In genomic region chr9:113176748-113177147, GRCh38 we compare ENCODE assay signal across 34 cellular contexts.
"Had no signal": no experiment of that assay in that cellular context is flagged by ENCODE, and none has a peak within 500 bp of the region (broad histone marks: within the 10 kb centered on the region; RNA-seq: fewer than 3 reads in every experiment).

No MANE protein-coding gene starts in this region.

- H3K4me3 ChIP-seq: body of pancreas, breast epithelium, PC-9 had no signal

- H3K4me1 ChIP-seq: body of pancreas, breast epithelium had no signal

- H3K27ac ChIP-seq: body of pancreas, breast epithelium, KMS-11, PC-9, RWPE1, VCaP had no signal

- H3K4me1 Mint-ChIP-seq: activated B cell treated with CpG ODN at 0.5 μM for 24 hours; activated CD4-positive, alpha-beta memory T cell treated with anti-CD3 and anti-CD28 coated beads, Interleukin-2, amount 10 ng/mL, durations not matched to agents 7 days and 5 days; activated CD8-positive, alpha-beta memory T cell treated with anti-CD3 and anti-CD28 coated beads, Interleukin-2, amount 10 ng/mL, durations not matched to agents 7 days and 5 days; activated naive CD4-positive, alpha-beta T cell treated with anti-CD3 and anti-CD28 coated beads, Interleukin-2, amount 50 U/mL, for 24 hours; activated T-helper 17 cell treated with anti-CD3 and anti-CD28 coated beads, Interleukin-2, amount 50 U/mL, for 72 hours; T-cell had no signal

- H3K9me3 Mint-ChIP-seq: activated naive CD8-positive, alpha-beta T cell treated with anti-CD3 and anti-CD28 coated beads, Interleukin-2, amount 10 ng/mL, durations not matched to agents 7 days and 5 days had no signal

- H3K27ac Mint-ChIP-seq: activated B cell treated with CpG ODN at 0.5 μM for 24 hours; activated CD4-positive, alpha-beta memory T cell treated with anti-CD3 and anti-CD28 coated beads, Interleukin-2, amount 10 ng/mL, durations not matched to agents 7 days and 5 days; activated CD8-positive, alpha-beta memory T cell treated with anti-CD3 and anti-CD28 coated beads, Interleukin-2, amount 10 ng/mL, durations not matched to agents 7 days and 5 days; activated naive CD4-positive, alpha-beta T cell treated with anti-CD3 and anti-CD28 coated beads, Interleukin-2, amount 50 U/mL, for 24 hours; activated naive CD8-positive, alpha-beta T cell treated with anti-CD3 and anti-CD28 coated beads, Interleukin-2, amount 10 ng/mL, durations not matched to agents 7 days and 5 days; activated T-cell treated with anti-CD3 and anti-CD28 coated beads, Interleukin-2, amount 50 U/mL, for 72 hours; activated T-helper 17 cell treated with anti-CD3 and anti-CD28 coated beads, Interleukin-2, amount 50 U/mL, for 72 hours; T-cell had no signal

- ATAC-seq: activated CD8-positive, alpha-beta memory T cell treated with anti-CD3 and anti-CD28 coated beads, Interleukin-2, amount 10 ng/mL, durations not matched to agents 7 days and 5 days; activated T-cell treated with anti-CD3 and anti-CD28 coated beads, Interleukin-2, amount 50 U/mL, for 72 hours; activated T-helper 17 cell treated with anti-CD3 and anti-CD28 coated beads, Interleukin-2, amount 50 U/mL, for 72 hours; body of pancreas; Right ventricle myocardium inferior; SK-N-SH treated with all-trans-retinoic acid at 6 μM for 48 hours; T-cell had no signal

- H3K27me3 Mint-ChIP-seq: activated B cell treated with CpG ODN at 0.5 μM for 24 hours; activated CD4-positive, alpha-beta memory T cell treated with anti-CD3 and anti-CD28 coated beads, Interleukin-2, amount 10 ng/mL, durations not matched to agents 7 days and 5 days; activated CD8-positive, alpha-beta memory T cell treated with anti-CD3 and anti-CD28 coated beads, Interleukin-2, amount 10 ng/mL, durations not matched to agents 7 days and 5 days; activated naive CD4-positive, alpha-beta T cell treated with anti-CD3 and anti-CD28 coated beads, Interleukin-2, amount 50 U/mL, for 24 hours; activated naive CD8-positive, alpha-beta T cell treated with anti-CD3 and anti-CD28 coated beads, Interleukin-2, amount 10 ng/mL, durations not matched to agents 7 days and 5 days; activated T-helper 17 cell treated with anti-CD3 and anti-CD28 coated beads, Interleukin-2, amount 50 U/mL, for 72 hours; T-cell had no signal

- DNase-seq: activated B cell treated with CpG ODN at 0.5 μM for 24 hours; activated CD4-positive, alpha-beta memory T cell treated with anti-CD3 and anti-CD28 coated beads, Interleukin-2, amount 10 ng/mL, durations not matched to agents 7 days and 5 days; activated CD4-positive, alpha-beta T cell treated with anti-CD3 and anti-CD28 coated beads for 1 hour; activated CD4-positive, alpha-beta T cell treated with anti-CD3 and anti-CD28 coated beads for 48 hours; activated CD8-positive, alpha-beta memory T cell treated with anti-CD3 and anti-CD28 coated beads for 24 hours; activated CD8-positive, alpha-beta memory T cell treated with anti-CD3 and anti-CD28 coated beads, Interleukin-2, amount 10 ng/mL, durations not matched to agents 7 days and 5 days; activated effector memory CD4-positive, alpha-beta T cell treated with anti-CD3 and anti-CD28 coated beads, Interleukin-2, amount 50 U/mL, for 16 hours; activated naive CD4-positive, alpha-beta T cell treated with Interleukin-2 at 50 U/mL for 16 hours; activated naive CD8-positive, alpha-beta T cell treated with anti-CD3 and anti-CD28 coated beads, Interleukin-2, amount 10 ng/mL, durations not matched to agents 7 days and 5 days; activated T-cell treated with anti-CD3 and anti-CD28 coated beads, Interleukin-2, amount 50 U/mL, for 1 hour; activated T-cell treated with anti-CD3 and anti-CD28 coated beads, Interleukin-2, amount 50 U/mL, for 72 hours; body of pancreas; NCI-H1092; NCI-H1436 treated with DMSO at 0.1 percent for 48 hours; NCI-H1694 treated with DMSO at 0.1 percent for 48 hours; NCI-H2029 treated with DMSO at 0.1 percent for 48 hours; NCI-H2171 treated with DMSO at 0.1 percent for 48 hours; NCI-H2227 treated with DMSO at 0.1 percent for 48 hours; NCI-H446; NCI-H510A treated with DMSO at 0.1 percent for 48 hours; NCI-H774; PC-9; SIG-M5; T-cell; T-helper 2 cell; T-helper 9 cell had no signal

- H3K9me3 ChIP-seq: body of pancreas, breast epithelium had no signal

- H3K27me3 ChIP-seq: body of pancreas, breast epithelium had no signal

- H3K4me3 Mint-ChIP-seq: activated B cell treated with CpG ODN at 0.5 μM for 24 hours; activated CD4-positive, alpha-beta memory T cell treated with anti-CD3 and anti-CD28 coated beads, Interleukin-2, amount 10 ng/mL, durations not matched to agents 7 days and 5 days; activated CD8-positive, alpha-beta memory T cell treated with anti-CD3 and anti-CD28 coated beads, Interleukin-2, amount 10 ng/mL, durations not matched to agents 7 days and 5 days; activated naive CD4-positive, alpha-beta T cell treated with anti-CD3 and anti-CD28 coated beads, Interleukin-2, amount 50 U/mL, for 24 hours; activated naive CD8-positive, alpha-beta T cell treated with anti-CD3 and anti-CD28 coated beads, Interleukin-2, amount 10 ng/mL, durations not matched to agents 7 days and 5 days; activated T-cell treated with anti-CD3 and anti-CD28 coated beads, Interleukin-2, amount 50 U/mL, for 72 hours; activated T-helper 17 cell treated with anti-CD3 and anti-CD28 coated beads, Interleukin-2, amount 50 U/mL, for 72 hours; T-cell had no signal
